In the genomic region with DNA sequence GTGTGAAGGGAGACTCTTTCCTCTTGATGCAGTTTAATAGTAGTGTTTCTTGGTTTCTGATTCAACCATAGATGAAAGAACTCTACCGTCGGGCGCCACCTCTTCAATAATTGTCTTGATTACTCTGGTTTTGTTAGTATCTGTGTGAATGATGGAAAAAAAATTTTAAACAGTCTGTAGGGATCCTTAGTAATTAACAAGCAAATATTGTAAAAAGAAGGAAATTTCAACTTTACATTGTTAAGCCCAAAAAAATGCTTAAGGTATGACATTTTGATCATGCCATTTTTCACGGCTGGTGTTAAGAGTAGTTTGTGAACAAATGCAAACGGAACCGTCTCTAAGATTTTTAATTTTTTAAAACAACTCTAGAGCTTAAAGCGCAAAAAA, we compare ENCODE assay signal across 10 cellular contexts. TPM values are rescaled to one million over a fixed set of nuclear protein-coding genes. Genes with fewer than 3 reads are reported as not detected.
DNase-seq lines count a peak whose midpoint lies in the region; ATAC-seq and TF ChIP-seq lines count a peak whose summit lies in the region.
"Had no signal": no experiment of that assay in that cellular context is flagged by ENCODE, and none has a peak within 500 bp of the region (broad histone marks: within the 10 kb centered on the region; RNA-seq: fewer than 3 reads in every experiment).

No MANE protein-coding gene starts in this region.

- H3K4me2 ChIP-seq in fibroblast of lung (ENCODE audit: extremely low read depth, insufficient read depth, low read length) = peak overlapping the region; percentile 49

- H3K27ac ChIP-seq in fibroblast of lung (ENCODE audit: insufficient read depth, low read length) = peak overlapping the region; percentile 68

- no peaks in the 10 kb centered on the region for H4K20me1 ChIP-seq in fibroblast of lung (ENCODE audit: control insufficient read depth, extremely low read depth, insufficient read depth, low read length)

- H3K36me3 ChIP-seq in fibroblast of lung (ENCODE audit: control insufficient read depth, insufficient read depth, low read length) = no peaks in the 10 kb centered on the region

- ATAC-seq in GM19023 (IDR thresholded peaks at IDR 0.05; ENCODE audit: unreplicated experiment) (no peak), HG03342 (IDR thresholded peaks at IDR 0.05; ENCODE audit: unreplicated experiment) (no peak)

- peaks cover 3% of the 10 kb centered on the region for H3K79me2 ChIP-seq in fibroblast of lung (ENCODE audit: control insufficient read depth, insufficient read depth, low read length)

- peak; percentile 3 for DNase-seq in GM12865 (ENCODE audit: low read depth)
- peak; percentile 7 for DNase-seq in SK-N-DZ (ENCODE audit: low spot score)
- peak in 1 of 2 donors; percentile 8 for DNase-seq in fibroblast of lung (ENCODE audit: low read depth in 2 of 2)
- DNase-seq in retinal pigment epithelial cell (ENCODE audit: low read depth) = no peak
- no peak for DNase-seq in 8988T
- DNase-seq in stimulated activated CD8-positive, alpha-beta memory T cell treated with anti-CD3 and anti-CD28 coated beads, Interleukin-4, amount 100 ng/mL, for 48 hours = no peak

- H3K4me3 ChIP-seq in GM12865 (ENCODE audit: low read depth, low read length) (peak overlapping the region; percentile 93), fibroblast of lung (replicated peaks in 1 of 4; ENCODE audit: control extremely low read depth in 1 of 4, insufficient read depth in 1 of 4, low read depth in 3 of 4, low read length in 4 of 4) (peak overlapping the region; percentile 63 to 99 (median 78)), retinal pigment epithelial cell (ENCODE audit: low read length) (peak overlapping the region; percentile 86)

- H3K27me3 ChIP-seq in fibroblast of lung (ENCODE audit: control insufficient read depth, insufficient read depth, low read length) = no peaks in the 10 kb centered on the region

- H3K9ac ChIP-seq in fibroblast of lung (ENCODE audit: insufficient read depth, low read length) = peak overlapping the region; percentile 75

- no peaks in the 10 kb centered on the region for H3K9me3 ChIP-seq in fibroblast of lung (ENCODE audit: control insufficient read depth, insufficient read depth, low read depth, low read length)

- H3K4me1 ChIP-seq in fibroblast of lung (ENCODE audit: control insufficient read depth, extremely low read depth, insufficient read depth, low read length) = no peaks in the 10 kb centered on the region

- H2AFZ ChIP-seq in fibroblast of lung (ENCODE audit: low read length) = peak overlapping the region; percentile 13

- no peak for TF ChIP-seq CTCF in GM12865 (IDR thresholded peaks at IDR 0.05; ENCODE audit: insufficient read depth, low read depth, low read length, missing control alignments)
- no peak for TF ChIP-seq CTCF in fibroblast of lung (conservative IDR thresholded peaks at IDR 0.05 in 1 of 2, IDR thresholded peaks at IDR 0.05 in 1 of 2; ENCODE audit: low read depth in 1 of 2, low read length in 2 of 2)
- no peak for TF ChIP-seq CTCF in retinal pigment epithelial cell (conservative IDR thresholded peaks at IDR 0.05; ENCODE audit: low read depth, low read length)

RNA-seq across cellular contexts. Expression of a gene that starts 4.1 kb away (rescaled TPM):
- 8.9 and 26.5 TPM in 2 replicates for polyA plus RNA-seq in SK-N-DZ (2014; cell fraction: cytosol; rRNA removed)
- polyA plus RNA-seq in SK-N-DZ (2014; cell fraction: nucleus; rRNA removed) = 2.3 and 9.6 TPM in 2 replicates
- 4.1 TPM in 2 replicates for total RNA-seq in fibroblast of lung
- polyA plus RNA-seq in fibroblast of lung = 26.9 and 45.8 TPM in 2 replicates
- polyA plus RNA-seq in fibroblast of lung (2012) = 74.4 and 77.5 TPM in 2 replicates
- polyA minus RNA-seq in fibroblast of lung (ENCODE audit: low replicate concordance) = 0.93 TPM in 1 of 2 replicates, not detected in the other

RNA-seq across cellular contexts. Expression of a gene that starts 18.6 kb away (rescaled TPM):
- not detected in 2 replicates for polyA plus RNA-seq in SK-N-DZ (2014; cell fraction: cytosol; rRNA removed)
- not detected in 2 replicates for polyA plus RNA-seq in SK-N-DZ (2014; cell fraction: nucleus; rRNA removed)
- total RNA-seq in fibroblast of lung = not detected in 2 replicates
- not detected in 2 replicates for polyA plus RNA-seq in fibroblast of lung
- not detected in 2 replicates for polyA plus RNA-seq in fibroblast of lung (2012)
- not detected in 2 replicates for polyA minus RNA-seq in fibroblast of lung (ENCODE audit: low replicate concordance)
- total RNA-seq: HT1080, mucosa of gallbladder had no signal

RNA-seq across cellular contexts. Expression of a gene that starts 36.0 kb away (rescaled TPM):
- not detected in 2 replicates for polyA plus RNA-seq in SK-N-DZ (2014; cell fraction: cytosol; rRNA removed)
- not detected in 2 replicates for polyA plus RNA-seq in SK-N-DZ (2014; cell fraction: nucleus; rRNA removed)
- not detected in 2 replicates for total RNA-seq in fibroblast of lung
- not detected in 2 replicates for polyA plus RNA-seq in fibroblast of lung
- polyA plus RNA-seq in fibroblast of lung (2012) = not detected in 2 replicates
- not detected in 2 replicates for polyA minus RNA-seq in fibroblast of lung (ENCODE audit: low replicate concordance)
- total RNA-seq: HT1080, mucosa of gallbladder had no signal

RNA-seq across cellular contexts. Expression of a gene that starts 46.3 kb away (rescaled TPM):
- not detected in 2 replicates for polyA plus RNA-seq in SK-N-DZ (2014; cell fraction: cytosol; rRNA removed)
- not detected in 2 replicates for polyA plus RNA-seq in SK-N-DZ (2014; cell fraction: nucleus; rRNA removed)
- not detected in 2 replicates for total RNA-seq in fibroblast of lung
- not detected in 2 replicates for polyA plus RNA-seq in fibroblast of lung
- not detected in 2 replicates for polyA plus RNA-seq in fibroblast of lung (2012)
- polyA minus RNA-seq in fibroblast of lung (ENCODE audit: low replicate concordance) = not detected in 2 replicates
- total RNA-seq: HT1080, mucosa of gallbladder had no signal

RNA-seq across cellular contexts. Expression of a gene that starts 48.7 kb away (rescaled TPM):
- polyA plus RNA-seq in SK-N-DZ (2014; cell fraction: cytosol; rRNA removed) = 0.05 TPM in 1 of 2 replicates, not detected in the other
- not detected in 2 replicates for polyA plus RNA-seq in SK-N-DZ (2014; cell fraction: nucleus; rRNA removed)
- total RNA-seq in fibroblast of lung = not detected in 2 replicates
- not detected in 2 replicates for polyA plus RNA-seq in fibroblast of lung
- not detected in 2 replicates for polyA plus RNA-seq in fibroblast of lung (2012)
- not detected in 2 replicates for polyA minus RNA-seq in fibroblast of lung (ENCODE audit: low replicate concordance)
- total RNA-seq: HT1080, mucosa of gallbladder had no signal

Comparison
In these comparisons a context has a peak if more than half of its experiments do, and no peak if none do; other contexts are left out.
1. DNase-seq: peak in GM12865 (single experiment) and SK-N-DZ (single experiment); none in retinal pigment epithelial cell (single experiment), 8988T (single experiment) and stimulated activated CD8-positive, alpha-beta memory T cell treated with anti-CD3 and anti-CD28 coated beads, Interleukin-4, amount 100 ng/mL, for 48 hours (single experiment).
2. Peak in every context shown above with its lines, with median percentiles within 50 percentile points of each other: H3K4me3 ChIP-seq.